Comparison of ENCODE assay signal across 1 cellular context in genomic region chr20:5000263-5001173, GRCh38.
TF ChIP-seq lines count a peak whose summit lies in the region.

No MANE protein-coding gene starts in this region.

TF ChIP-seq in H1, 55 proteins besides CTCF, POLR2A, EP300 and RAD21:
- peak; percentile 51 for TF ChIP-seq ASH2L (IDR thresholded peaks at IDR 0.05; ENCODE audit: low read length)
- peak in 1 of 2 experiments; percentile 65; a peak in 1 of 4 replicates for TF ChIP-seq SIN3A (conservative IDR thresholded peaks at IDR 0.05 in 1 of 2, IDR thresholded peaks at IDR 0.05 in 1 of 2; ENCODE audit: low read depth in 1 of 2, low read length in 2 of 2)
- TF ChIP-seq KDM4A (IDR thresholded peaks at IDR 0.05; ENCODE audit: low read depth, low read length, severe bottlenecking) = peak; percentile 57
- peak; percentile 52; the same call in 1 of the 2 replicates for TF ChIP-seq USF2 (IDR thresholded peaks at IDR 0.05; ENCODE audit: low read length)
- no peak for TF ChIP-seq TAF7 (optimal IDR thresholded peaks at IDR 0.05; ENCODE audit: borderline replicate concordance, low read depth, low read length)
- no peak for TF ChIP-seq BACH1 (IDR thresholded peaks at IDR 0.05; ENCODE audit: low read length)
